Comparison of ENCODE assay signal across 8 cellular contexts in the genomic region with DNA sequence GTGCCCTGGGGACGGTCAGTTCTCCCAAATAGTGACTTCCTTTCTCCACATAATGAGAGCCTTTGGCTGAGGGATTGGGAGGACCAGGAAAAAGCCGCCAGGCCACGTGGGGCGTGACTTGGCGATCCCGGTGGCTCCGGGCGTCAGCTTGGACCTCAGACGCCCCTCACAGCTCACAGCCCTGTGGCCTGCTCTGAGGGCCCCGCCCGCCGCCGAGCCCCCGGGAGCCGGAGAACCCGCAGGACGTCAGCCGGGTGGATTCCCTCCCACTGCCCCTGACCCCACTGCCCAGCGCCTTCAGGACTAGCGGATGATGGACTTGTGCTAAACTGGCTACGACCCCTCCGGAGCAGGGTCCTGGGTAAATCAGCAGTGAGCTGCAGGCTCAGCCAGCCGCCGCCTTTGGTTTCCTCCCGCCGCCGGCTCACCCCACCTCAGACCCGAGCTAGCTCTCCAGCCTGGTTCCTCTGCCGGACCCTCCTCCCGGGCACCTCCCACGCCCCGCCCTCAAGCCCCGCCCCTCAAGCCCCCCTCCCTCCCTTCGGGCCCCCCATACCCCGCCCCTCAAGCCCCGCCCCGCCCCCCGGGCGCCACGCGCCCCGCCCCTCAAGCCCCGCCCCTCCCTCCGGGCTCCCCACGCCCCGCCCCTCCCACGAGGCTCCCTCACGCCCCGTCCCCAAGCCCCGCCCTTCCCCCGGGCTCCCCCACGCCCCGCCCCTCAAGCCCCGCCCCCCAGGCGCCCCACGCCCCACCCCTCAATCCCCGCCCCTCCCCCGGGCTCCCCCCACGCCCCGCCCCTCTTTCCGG. TPM values are rescaled to one million over a fixed set of nuclear protein-coding genes. Genes with fewer than 3 reads are reported as not detected.
A peak's percentile ranks its signal among the peaks of the same experiment; 100 is the strongest.
DNase-seq lines count a peak whose midpoint lies in the region; ATAC-seq, FAIRE-seq and TF ChIP-seq lines count a peak whose summit lies in the region.

No MANE protein-coding gene starts in this region.

- H3K36me3 ChIP-seq in bronchial epithelial cell (ENCODE audit: control insufficient read depth, insufficient read depth, low read length) (no peaks in the 10 kb centered on the region), smooth muscle cell (ENCODE audit: low read depth) (no peaks in the 10 kb centered on the region)

- no peak for ATAC-seq in HG02623 (IDR thresholded peaks at IDR 0.05; ENCODE audit: unreplicated experiment)

- peaks cover 19% of the 10 kb centered on the region for H3K4me1 ChIP-seq in smooth muscle cell (ENCODE audit: low read depth)

- H3K4me2 ChIP-seq in smooth muscle cell = peak overlapping the region; percentile 97

- H3F3A ChIP-seq in smooth muscle cell (ENCODE audit: low read depth) = peaks cover 10% of the 10 kb centered on the region

- 2% methylated on average over 20 of the region's 61 CpGs for WGBS in smooth muscle cell (ENCODE audit: low lambda C conversion rate)

- H3K9ac ChIP-seq in smooth muscle cell (ENCODE audit: low read depth) = no peak overlapping the region

- peak overlapping the region; percentile 20 for H3K4me3 ChIP-seq in bronchial epithelial cell (ENCODE audit: low read depth, low read length)
- peak overlapping the region; percentile 63 for H3K4me3 ChIP-seq in smooth muscle cell

- no peaks in the 10 kb centered on the region for H3K9me3 ChIP-seq in smooth muscle cell (replicated peaks; ENCODE audit: low read depth)

- peak overlapping the region; percentile 66 for H3K27ac ChIP-seq in smooth muscle cell (ENCODE audit: low read depth)

- H2AFZ ChIP-seq in smooth muscle cell (ENCODE audit: low read depth) = peak overlapping the region; percentile 59

- H3K79me2 ChIP-seq in smooth muscle cell (ENCODE audit: low read depth) = peaks cover 14% of the 10 kb centered on the region

- no peak for TF ChIP-seq CTCF in GM20000 (IDR thresholded peaks at IDR 0.05; ENCODE audit: extremely low read depth, missing control alignments)
- TF ChIP-seq CTCF in bronchial epithelial cell (IDR thresholded peaks at IDR 0.05; ENCODE audit: insufficient read depth, low read length, severe bottlenecking) = no peak
- no peak for TF ChIP-seq CTCF in smooth muscle cell (IDR thresholded peaks at IDR 0.05; ENCODE audit: borderline replicate concordance, insufficient read depth, poor library complexity, severe bottlenecking)

- H4K20me1 ChIP-seq in smooth muscle cell (ENCODE audit: low read depth) = no peaks in the 10 kb centered on the region

- FAIRE-seq in bronchial epithelial cell (lab: Jason Lieb, UNC) = no peak

- DNase-seq in CMK (ENCODE audit: low read depth) (peak; percentile 80), GM20000 (ENCODE audit: low spot score) (peak; percentile 99), NOMO-1 treated with DMSO at 0.1 percent for 48 hours (lab: John Stamatoyannopoulos, UW; ENCODE audit: unreplicated experiment) (peak; percentile 71), bronchial epithelial cell (ENCODE audit: low read depth) (peak; percentile 9), islet precursor cell (peak; percentile 95), smooth muscle cell (lab: John Stamatoyannopoulos, UW; ENCODE audit: unreplicated experiment) (peak; percentile 98), cerebellar cortex (ENCODE audit: low spot score) (no peak)

- H3K27me3 ChIP-seq in bronchial epithelial cell (ENCODE audit: control insufficient read depth, insufficient read depth, low read length) = no peaks in the 10 kb centered on the region
- no peaks in the 10 kb centered on the region for H3K27me3 ChIP-seq in smooth muscle cell (ENCODE audit: low read depth)

RNA-seq across cellular contexts. Expression of a gene that starts 10.0 kb away (rescaled TPM):
- 14.2 and 15.0 TPM in 2 replicates for total RNA-seq in bronchial epithelial cell
- 33.1 and 39.8 TPM in 2 replicates for total RNA-seq in smooth muscle cell
- 152 and 162 TPM in 2 replicates for polyA plus RNA-seq in smooth muscle cell

RNA-seq across cellular contexts. Expression of a gene that starts 23.5 kb away (rescaled TPM):
- total RNA-seq in bronchial epithelial cell = 8.4 and 9.2 TPM in 2 replicates
- total RNA-seq in smooth muscle cell = 14.4 and 19.6 TPM in 2 replicates
- polyA plus RNA-seq in smooth muscle cell = 4.2 and 6.8 TPM in 2 replicates
